ENCODE assay signal across 8 cellular contexts in the genomic region with DNA sequence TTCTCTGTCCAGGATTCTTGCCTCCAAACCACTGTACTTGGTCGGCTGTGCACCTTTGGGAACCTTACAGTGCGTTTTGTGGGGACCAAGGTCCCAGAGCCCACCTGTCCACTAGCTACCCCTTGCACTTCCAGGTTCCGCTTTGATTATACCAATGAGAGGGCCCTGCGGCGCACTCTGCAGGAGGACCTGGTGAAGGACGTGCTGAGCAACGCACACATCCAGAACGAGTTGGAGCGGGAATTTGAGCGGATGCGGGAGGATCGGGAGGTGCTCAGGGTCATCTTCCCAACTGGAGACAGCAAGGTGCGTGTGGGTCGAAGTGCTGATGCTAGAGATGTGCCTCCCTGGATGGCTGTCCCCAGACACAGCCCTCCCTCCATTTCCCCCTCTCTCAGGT. TPM values are rescaled to one million over a fixed set of nuclear protein-coding genes. Genes with fewer than 3 reads are reported as not detected.
DNase-seq lines count a peak whose midpoint lies in the region; ATAC-seq and TF ChIP-seq lines count a peak whose summit lies in the region.
"Had no signal": no experiment of that assay in that cellular context is flagged by ENCODE, and none has a peak within 500 bp of the region (broad histone marks: within the 10 kb centered on the region; RNA-seq: fewer than 3 reads in every experiment).

No MANE protein-coding gene starts in this region.

- no peak overlapping the region for H3K27ac Mint-ChIP-seq in HFFc6

- ATAC-seq in HG03025 (IDR thresholded peaks at IDR 0.05; ENCODE audit: low FRiP score, unreplicated experiment) (no peak), HG02571 (IDR thresholded peaks at IDR 0.05; ENCODE audit: unreplicated experiment) (no peak)

- CTCF ChIA-PET in BJ (lab: Yijun Ruan, JAX): interaction anchor here (0.8 to 2.9 kb wide), 5 partner anchors 11 to 58 kb away, joined by 3 to 19 read pairs (median 4); a partner anchor contains a TSS

- peaks cover 53% of the 10 kb centered on the region for H3K36me3 ChIP-seq in BJ (ENCODE audit: control insufficient read depth, insufficient read depth, low read length)

- no peaks in the 10 kb centered on the region for H3K9me3 Mint-ChIP-seq in HFFc6
- H3K9me3 Mint-ChIP-seq: activated T-cell treated with anti-CD3 and anti-CD28 coated beads, Interleukin-2, amount 50 U/mL, for 24 hours had no signal

- 0 out of 2 replicates have a peak, but pooled peaks have one; percentile 14 for TF ChIP-seq CTCF in BJ (IDR thresholded peaks at IDR 0.05; ENCODE audit: insufficient read depth, low read depth, low read length)
- TF ChIP-seq CTCF in HFFc6 (IDR thresholded peaks at IDR 0.05): peak; percentile 41; the same call in 1 of the 2 replicates
- peak; percentile 24 for TF ChIP-seq CTCF in fibroblast of pulmonary artery (IDR thresholded peaks at IDR 0.05; ENCODE audit: low read length, missing control alignments)

- H3K36me3 Mint-ChIP-seq in HFFc6 (ENCODE audit: low read depth): peaks cover 45% of the 10 kb centered on the region

- H3K4me3 Mint-ChIP-seq in HFFc6: no peak overlapping the region
- H3K4me3 Mint-ChIP-seq: activated T-cell treated with anti-CD3 and anti-CD28 coated beads, Interleukin-2, amount 50 U/mL, for 24 hours had no signal

- H3K27me3 ChIP-seq in BJ (ENCODE audit: control insufficient read depth, insufficient read depth, low read length): no peaks in the 10 kb centered on the region

- POLR2A ChIA-PET in BJ (lab: Charles Lee): no interaction called here

- no peaks in the 10 kb centered on the region for H3K4me1 Mint-ChIP-seq in HFFc6 (ENCODE audit: low read depth)

- H3K4me3 ChIP-seq in BJ (ENCODE audit: low read depth, low read length) (no peak overlapping the region), fibroblast of pulmonary artery (replicated peaks; ENCODE audit: low read depth, low read length) (no peak overlapping the region)

- no peak for DNase-seq in BJ (ENCODE audit: low read depth)
- no peak for DNase-seq in HFFc6
- no peak for DNase-seq in fibroblast of pulmonary artery (ENCODE audit: low read depth)
- DNase-seq in RKO (ENCODE audit: low spot score): no peak
- DNase-seq: activated T-cell treated with anti-CD3 and anti-CD28 coated beads, Interleukin-2, amount 50 U/mL, for 24 hours; GF-D8 had no signal

- no peaks in the 10 kb centered on the region; the same call in none of the 2 replicates for H3K27me3 Mint-ChIP-seq in HFFc6 (ENCODE audit: insufficient read depth)
- H3K27me3 Mint-ChIP-seq: activated T-cell treated with anti-CD3 and anti-CD28 coated beads, Interleukin-2, amount 50 U/mL, for 24 hours had no signal

RNA-seq across cellular contexts. Expression of a gene that starts 18.8 kb away (rescaled TPM):
- polyA plus RNA-seq in BJ (2011; rRNA removed): 21.5 and 27.7 TPM in 2 replicates
- polyA minus RNA-seq in BJ (2011; rRNA and poly(A)+ RNA removed): 255 and 287 TPM in 2 replicates
- 100 to 1,000 TPM; 111 to 127 (median 118) TPM for total RNA-seq in HFFc6 (2021; fragmentation: NEBNext Ultra II Directional; extraction: Animal tissue kit (Norgen Biotek cat#: 25700))

RNA-seq across cellular contexts. Expression of a gene that starts 21.7 kb away (rescaled TPM):
- polyA plus RNA-seq in BJ (2011; rRNA removed): not detected in 2 replicates
- polyA minus RNA-seq in BJ (2011; rRNA and poly(A)+ RNA removed): not detected in 2 replicates
- total RNA-seq in HFFc6 (2021; fragmentation: NEBNext Ultra II Directional; extraction: Animal tissue kit (Norgen Biotek cat#: 25700)): not detected

RNA-seq across cellular contexts. Expression of a gene that starts 23.6 kb away (rescaled TPM):
- 23.6 and 25.9 TPM in 2 replicates for polyA plus RNA-seq in BJ (2011; rRNA removed)
- 30.6 and 34.5 TPM in 2 replicates for polyA minus RNA-seq in BJ (2011; rRNA and poly(A)+ RNA removed)
- 10 to 100 TPM; 62.7 to 75.9 (median 68.6) TPM for total RNA-seq in HFFc6 (2021; fragmentation: NEBNext Ultra II Directional; extraction: Animal tissue kit (Norgen Biotek cat#: 25700))

RNA-seq across cellular contexts. Expression of a gene that starts 45.9 kb away (rescaled TPM):
- 29.2 and 49.5 TPM in 2 replicates for polyA plus RNA-seq in BJ (2011; rRNA removed)
- polyA minus RNA-seq in BJ (2011; rRNA and poly(A)+ RNA removed): 3.2 and 4.5 TPM in 2 replicates
- 10 to 100 TPM; 22.0 to 28.3 (median 25.4) TPM for total RNA-seq in HFFc6 (2021; fragmentation: NEBNext Ultra II Directional; extraction: Animal tissue kit (Norgen Biotek cat#: 25700))

RNA-seq across cellular contexts. Expression of a gene that starts 55.6 kb away (rescaled TPM):
- polyA plus RNA-seq in BJ (2011; rRNA removed): 2.0 and 2.4 TPM in 2 replicates
- polyA minus RNA-seq in BJ (2011; rRNA and poly(A)+ RNA removed): 0.66 and 0.87 TPM in 2 replicates
- 1 to 10 TPM; 1.2 to 2.8 (median 1.5) TPM for total RNA-seq in HFFc6 (2021; fragmentation: NEBNext Ultra II Directional; extraction: Animal tissue kit (Norgen Biotek cat#: 25700))
